In genomic region chr7:108570146-108570755, GRCh38 we compare ENCODE assay signal across 1 cellular context.
TF ChIP-seq lines count a peak whose summit lies in the region.

No MANE protein-coding gene starts in this region.

TF ChIP-seq in K562, 482 proteins besides CTCF, POLR2A, EP300 and RAD21 (continued from another document and continues in another):
- TF ChIP-seq TEAD1 (CRISPR knock-in tag; IDR thresholded peaks at IDR 0.05) (0 out of 4 replicates have a peak, but pooled peaks of 1 of the 2 experiments have one; percentile 3), ZNF232 (CRISPR knock-in tag; IDR thresholded peaks at IDR 0.05) (no peak), SRSF3 (IDR thresholded peaks at IDR 0.05; ENCODE audit: insufficient read depth, low read length) (peak; percentile 76; the same call in 1 of the 2 replicates), NFYB (IDR thresholded peaks at IDR 0.05; ENCODE audit: extremely low read depth, insufficient read length) (no peak), MLLT1 (IDR thresholded peaks at IDR 0.05) (peak in 1 of 2 experiments; percentile 23; a peak in 3 of 4 replicates), ZNF354B (CRISPR knock-in tag; IDR thresholded peaks at IDR 0.05) (no peak), KDM4B (IDR thresholded peaks at IDR 0.05; ENCODE audit: borderline replicate concordance in 2 of 2, low read depth in 1 of 2) (no peak), KLF1 (tag; IDR thresholded peaks at IDR 0.05) (no peak; the same call in 1 of the 2 replicates), ZNF239 (CRISPR knock-in tag; IDR thresholded peaks at IDR 0.05) (no peak), HMG20B (CRISPR knock-in tag; IDR thresholded peaks at IDR 0.05) (no peak), FOS (IDR thresholded peaks at IDR 0.05; ENCODE audit: extremely low read depth, insufficient read length) (no peak), HNRNPL (IDR thresholded peaks at IDR 0.05; ENCODE audit: low read depth, low read length) (no peak), SMAD3 (CRISPR knock-in tag; conservative IDR thresholded peaks at IDR 0.05) (no peak), NR4A1 (CRISPR knock-in tag; IDR thresholded peaks at IDR 0.05) (no peak), NR4A1 (tag; IDR thresholded peaks at IDR 0.05) (no peak), MTA1 (IDR thresholded peaks at IDR 0.05; ENCODE audit: borderline replicate concordance) (no peak), CBX1 (IDR thresholded peaks at IDR 0.05; ENCODE audit: low read depth) (no peak; the same call in 1 of the 2 replicates), NR1H2 (CRISPR knock-in tag; IDR thresholded peaks at IDR 0.05) (no peak; the same call in 1 of the 2 replicates), ZKSCAN1 (IDR thresholded peaks at IDR 0.05; ENCODE audit: low read depth, low read length) (no peak), MAZ (CRISPR knock-in tag; conservative IDR thresholded peaks at IDR 0.05 in 1 of 2, IDR thresholded peaks at IDR 0.05 in 1 of 2) (0 out of 4 replicates have a peak, but pooled peaks of 1 of the 2 experiments have one; percentile 22), DEAF1 (CRISPR knock-in tag; IDR thresholded peaks at IDR 0.05) (peak; percentile 28; the same call in 1 of the 2 replicates), ZNF695 (CRISPR knock-in tag; IDR thresholded peaks at IDR 0.05) (no peak), SMARCE1 (IDR thresholded peaks at IDR 0.05) (peak; percentile 3; the same call in 1 of the 2 replicates), GABPB1 (CRISPR knock-in tag; IDR thresholded peaks at IDR 0.05) (no peak), ZNF197 (CRISPR knock-in tag; IDR thresholded peaks at IDR 0.05; ENCODE audit: low read depth) (no peak), TCF7 (IDR thresholded peaks at IDR 0.05; ENCODE audit: borderline replicate concordance) (no peak), BRD4 (IDR thresholded peaks at IDR 0.05) (peak; percentile 77), ZNF41 (CRISPR knock-in tag; conservative IDR thresholded peaks at IDR 0.05) (no peak), L3MBTL2 (IDR thresholded peaks at IDR 0.05) (no peak), HDAC1 (IDR thresholded peaks at IDR 0.05) (peak in 1 of 2 experiments; percentile 56; a peak in 2 of 4 replicates), SNRNP70 (optimal IDR thresholded peaks at IDR 0.05; ENCODE audit: low read depth, low read length) (no peak), ID3 (CRISPR knock-in tag; IDR thresholded peaks at IDR 0.05) (no peak), ID3 (tag; IDR thresholded peaks at IDR 0.05) (0 out of 2 replicates have a peak, but pooled peaks have one; percentile 62), RFX5 (IDR thresholded peaks at IDR 0.05; ENCODE audit: low read depth, low read length) (no peak), HNRNPLL (IDR thresholded peaks at IDR 0.05; ENCODE audit: low read depth, low read length, poor library complexity, severe bottlenecking) (peak; percentile 76), ZBTB2 (IDR thresholded peaks at IDR 0.05) (no peak), CCAR2 (IDR thresholded peaks at IDR 0.05; ENCODE audit: low read depth, low read length) (no peak), ZNF263 (CRISPR knock-in tag; IDR thresholded peaks at IDR 0.05; ENCODE audit: borderline replicate concordance) (no peak), SIN3B (IDR thresholded peaks at IDR 0.05; ENCODE audit: low read depth) (no peak), GATAD2A (IDR thresholded peaks at IDR 0.05) (no peak), RBM14 (IDR thresholded peaks at IDR 0.05; ENCODE audit: borderline replicate concordance, insufficient read depth, low read depth, low read length) (peak; percentile 98), SPI1 (IDR thresholded peaks at IDR 0.05; ENCODE audit: borderline replicate concordance, low read depth, low read length) (peak; percentile 69; the same call in 1 of the 2 replicates), RBM39 (optimal IDR thresholded peaks at IDR 0.05; ENCODE audit: low read depth, low read length) (no peak), PML (IDR thresholded peaks at IDR 0.05; ENCODE audit: low read length) (no peak), SP1 (CRISPR knock-in tag; IDR thresholded peaks at IDR 0.05) (peak; percentile 54; the same call in 1 of the 2 replicates), ZNF668 (CRISPR knock-in tag; IDR thresholded peaks at IDR 0.05) (no peak), MYC (IDR thresholded peaks at IDR 0.05; ENCODE audit: low read depth, low read length) (peak; percentile 28; the same call in 1 of the 2 replicates), MYC (CRISPR knock-in tag; IDR thresholded peaks at IDR 0.05; ENCODE audit: borderline replicate concordance, low read depth) (no peak), ZNF75A (CRISPR knock-in tag; IDR thresholded peaks at IDR 0.05) (0 out of 2 replicates have a peak, but pooled peaks have one; percentile 44), ZNF431 (CRISPR knock-in tag; IDR thresholded peaks at IDR 0.05) (no peak), TAF7 (tag; IDR thresholded peaks at IDR 0.05) (0 out of 2 replicates have a peak, but pooled peaks have one; percentile 5), ZNF644 (tag; IDR thresholded peaks at IDR 0.05; ENCODE audit: low read depth) (no peak)
- TF ChIP-seq, protein P1, sequence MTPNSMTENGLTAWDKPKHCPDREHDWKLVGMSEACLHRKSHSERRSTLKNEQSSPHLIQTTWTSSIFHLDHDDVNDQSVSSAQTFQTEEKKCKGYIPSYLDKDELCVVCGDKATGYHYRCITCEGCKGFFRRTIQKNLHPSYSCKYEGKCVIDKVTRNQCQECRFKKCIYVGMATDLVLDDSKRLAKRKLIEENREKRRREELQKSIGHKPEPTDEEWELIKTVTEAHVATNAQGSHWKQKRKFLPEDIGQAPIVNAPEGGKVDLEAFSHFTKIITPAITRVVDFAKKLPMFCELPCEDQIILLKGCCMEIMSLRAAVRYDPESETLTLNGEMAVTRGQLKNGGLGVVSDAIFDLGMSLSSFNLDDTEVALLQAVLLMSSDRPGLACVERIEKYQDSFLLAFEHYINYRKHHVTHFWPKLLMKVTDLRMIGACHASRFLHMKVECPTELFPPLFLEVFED (CRISPR knock-in tag; conservative IDR thresholded peaks at IDR 0.05): peak; percentile 57; the same call in 1 of the 2 replicates
- TF ChIP-seq, protein P2, sequence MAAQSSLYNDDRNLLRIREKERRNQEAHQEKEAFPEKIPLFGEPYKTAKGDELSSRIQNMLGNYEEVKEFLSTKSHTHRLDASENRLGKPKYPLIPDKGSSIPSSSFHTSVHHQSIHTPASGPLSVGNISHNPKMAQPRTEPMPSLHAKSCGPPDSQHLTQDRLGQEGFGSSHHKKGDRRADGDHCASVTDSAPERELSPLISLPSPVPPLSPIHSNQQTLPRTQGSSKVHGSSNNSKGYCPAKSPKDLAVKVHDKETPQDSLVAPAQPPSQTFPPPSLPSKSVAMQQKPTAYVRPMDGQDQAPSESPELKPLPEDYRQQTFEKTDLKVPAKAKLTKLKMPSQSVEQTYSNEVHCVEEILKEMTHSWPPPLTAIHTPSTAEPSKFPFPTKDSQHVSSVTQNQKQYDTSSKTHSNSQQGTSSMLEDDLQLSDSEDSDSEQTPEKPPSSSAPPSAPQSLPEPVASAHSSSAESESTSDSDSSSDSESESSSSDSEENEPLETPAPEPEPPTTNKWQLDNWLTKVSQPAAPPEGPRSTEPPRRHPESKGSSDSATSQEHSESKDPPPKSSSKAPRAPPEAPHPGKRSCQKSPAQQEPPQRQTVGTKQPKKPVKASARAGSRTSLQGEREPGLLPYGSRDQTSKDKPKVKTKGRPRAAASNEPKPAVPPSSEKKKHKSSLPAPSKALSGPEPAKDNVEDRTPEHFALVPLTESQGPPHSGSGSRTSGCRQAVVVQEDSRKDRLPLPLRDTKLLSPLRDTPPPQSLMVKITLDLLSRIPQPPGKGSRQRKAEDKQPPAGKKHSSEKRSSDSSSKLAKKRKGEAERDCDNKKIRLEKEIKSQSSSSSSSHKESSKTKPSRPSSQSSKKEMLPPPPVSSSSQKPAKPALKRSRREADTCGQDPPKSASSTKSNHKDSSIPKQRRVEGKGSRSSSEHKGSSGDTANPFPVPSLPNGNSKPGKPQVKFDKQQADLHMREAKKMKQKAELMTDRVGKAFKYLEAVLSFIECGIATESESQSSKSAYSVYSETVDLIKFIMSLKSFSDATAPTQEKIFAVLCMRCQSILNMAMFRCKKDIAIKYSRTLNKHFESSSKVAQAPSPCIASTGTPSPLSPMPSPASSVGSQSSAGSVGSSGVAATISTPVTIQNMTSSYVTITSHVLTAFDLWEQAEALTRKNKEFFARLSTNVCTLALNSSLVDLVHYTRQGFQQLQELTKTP (IDR thresholded peaks at IDR 0.05; ENCODE audit: low read depth in 1 of 2, partially characterized antibody in 2 of 2): peak in 1 of 2 experiments; percentile 12
- TF ChIP-seq, protein P3, sequence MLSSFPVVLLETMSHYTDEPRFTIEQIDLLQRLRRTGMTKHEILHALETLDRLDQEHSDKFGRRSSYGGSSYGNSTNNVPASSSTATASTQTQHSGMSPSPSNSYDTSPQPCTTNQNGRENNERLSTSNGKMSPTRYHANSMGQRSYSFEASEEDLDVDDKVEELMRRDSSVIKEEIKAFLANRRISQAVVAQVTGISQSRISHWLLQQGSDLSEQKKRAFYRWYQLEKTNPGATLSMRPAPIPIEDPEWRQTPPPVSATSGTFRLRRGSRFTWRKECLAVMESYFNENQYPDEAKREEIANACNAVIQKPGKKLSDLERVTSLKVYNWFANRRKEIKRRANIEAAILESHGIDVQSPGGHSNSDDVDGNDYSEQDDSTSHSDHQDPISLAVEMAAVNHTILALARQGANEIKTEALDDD (IDR thresholded peaks at IDR 0.05): peak; percentile 54
- TF ChIP-seq, protein P4, sequence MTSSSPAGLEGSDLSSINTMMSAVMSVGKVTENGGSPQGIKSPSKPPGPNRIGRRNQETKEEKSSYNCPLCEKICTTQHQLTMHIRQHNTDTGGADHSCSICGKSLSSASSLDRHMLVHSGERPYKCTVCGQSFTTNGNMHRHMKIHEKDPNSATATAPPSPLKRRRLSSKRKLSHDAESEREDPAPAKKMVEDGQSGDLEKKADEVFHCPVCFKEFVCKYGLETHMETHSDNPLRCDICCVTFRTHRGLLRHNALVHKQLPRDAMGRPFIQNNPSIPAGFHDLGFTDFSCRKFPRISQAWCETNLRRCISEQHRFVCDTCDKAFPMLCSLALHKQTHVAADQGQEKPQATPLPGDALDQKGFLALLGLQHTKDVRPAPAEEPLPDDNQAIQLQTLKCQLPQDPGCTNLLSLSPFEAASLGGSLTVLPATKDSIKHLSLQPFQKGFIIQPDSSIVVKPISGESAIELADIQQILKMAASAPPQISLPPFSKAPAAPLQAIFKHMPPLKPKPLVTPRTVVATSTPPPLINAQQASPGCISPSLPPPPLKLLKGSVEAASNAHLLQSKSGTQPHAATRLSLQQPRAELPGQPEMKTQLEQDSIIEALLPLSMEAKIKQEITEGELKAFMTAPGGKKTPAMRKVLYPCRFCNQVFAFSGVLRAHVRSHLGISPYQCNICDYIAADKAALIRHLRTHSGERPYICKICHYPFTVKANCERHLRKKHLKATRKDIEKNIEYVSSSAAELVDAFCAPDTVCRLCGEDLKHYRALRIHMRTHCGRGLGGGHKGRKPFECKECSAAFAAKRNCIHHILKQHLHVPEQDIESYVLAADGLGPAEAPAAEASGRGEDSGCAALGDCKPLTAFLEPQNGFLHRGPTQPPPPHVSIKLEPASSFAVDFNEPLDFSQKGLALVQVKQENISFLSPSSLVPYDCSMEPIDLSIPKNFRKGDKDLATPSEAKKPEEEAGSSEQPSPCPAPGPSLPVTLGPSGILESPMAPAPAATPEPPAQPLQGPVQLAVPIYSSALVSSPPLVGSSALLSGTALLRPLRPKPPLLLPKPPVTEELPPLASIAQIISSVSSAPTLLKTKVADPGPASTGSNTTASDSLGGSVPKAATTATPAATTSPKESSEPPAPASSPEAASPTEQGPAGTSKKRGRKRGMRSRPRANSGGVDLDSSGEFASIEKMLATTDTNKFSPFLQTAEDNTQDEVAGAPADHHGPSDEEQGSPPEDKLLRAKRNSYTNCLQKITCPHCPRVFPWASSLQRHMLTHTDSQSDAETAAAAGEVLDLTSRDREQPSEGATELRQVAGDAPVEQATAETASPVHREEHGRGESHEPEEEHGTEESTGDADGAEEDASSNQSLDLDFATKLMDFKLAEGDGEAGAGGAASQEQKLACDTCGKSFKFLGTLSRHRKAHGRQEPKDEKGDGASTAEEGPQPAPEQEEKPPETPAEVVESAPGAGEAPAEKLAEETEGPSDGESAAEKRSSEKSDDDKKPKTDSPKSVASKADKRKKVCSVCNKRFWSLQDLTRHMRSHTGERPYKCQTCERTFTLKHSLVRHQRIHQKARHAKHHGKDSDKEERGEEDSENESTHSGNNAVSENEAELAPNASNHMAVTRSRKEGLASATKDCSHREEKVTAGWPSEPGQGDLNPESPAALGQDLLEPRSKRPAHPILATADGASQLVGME (CRISPR knock-in tag; IDR thresholded peaks at IDR 0.05): no peak
